ENCODE assay signal across 14 cellular contexts in genomic region chr17:28705728-28706334, GRCh38. TPM values are rescaled to one million over a fixed set of nuclear protein-coding genes. Genes with fewer than 3 reads are reported as not detected.
DNase-seq lines count a peak whose midpoint lies in the region; ATAC-seq and TF ChIP-seq lines count a peak whose summit lies in the region.
"Had no signal": no experiment of that assay in that cellular context is flagged by ENCODE, and none has a peak within 500 bp of the region (broad histone marks: within the 10 kb centered on the region; RNA-seq: fewer than 3 reads in every experiment).

No MANE protein-coding gene starts in this region.

- H3K27ac ChIP-seq in cingulate gyrus (ENCODE audit: low read depth, low read length) (peak overlapping the region; percentile 54), colonic mucosa (no peak overlapping the region)
- H3K27ac ChIP-seq: brain microvascular endothelial cell, GM23248 had no signal

- H3K4me3 Mint-ChIP-seq in activated naive CD4-positive, alpha-beta T cell treated with anti-CD3 and anti-CD28 coated beads, Interleukin-2, amount 50 U/mL, for 24 hours = no peak overlapping the region
- no peak overlapping the region for H3K4me3 Mint-ChIP-seq in progenitor cell of endocrine pancreas (ENCODE audit: low read depth)
- H3K4me3 Mint-ChIP-seq: activated CD4-positive, alpha-beta memory T cell treated with anti-CD3 and anti-CD28 coated beads, Interleukin-2, amount 10 ng/mL, durations not matched to agents 7 days and 5 days had no signal

- H3K4me1 Mint-ChIP-seq in activated naive CD4-positive, alpha-beta T cell treated with anti-CD3 and anti-CD28 coated beads, Interleukin-2, amount 50 U/mL, for 24 hours = peaks cover 7% of the 10 kb centered on the region
- peaks cover 5% of the 10 kb centered on the region for H3K4me1 Mint-ChIP-seq in progenitor cell of endocrine pancreas (ENCODE audit: low read depth)

- H3K36me3 ChIP-seq in colonic mucosa = peaks cover 6% of the 10 kb centered on the region

- intact Hi-C loops in colonic mucosa (cut with DNase I) = no loop called here

- peaks cover 6% of the 10 kb centered on the region for H3K36me3 Mint-ChIP-seq in activated naive CD4-positive, alpha-beta T cell treated with anti-CD3 and anti-CD28 coated beads, Interleukin-2, amount 50 U/mL, for 24 hours
- H3K36me3 Mint-ChIP-seq in progenitor cell of endocrine pancreas (ENCODE audit: insufficient read depth) = peaks cover 17% of the 10 kb centered on the region

- no peak for DNase-seq in activated naive CD4-positive, alpha-beta T cell (lab: John Stamatoyannopoulos, UW)
- no peak for DNase-seq in progenitor cell of endocrine pancreas (ENCODE audit: low spot score, unreplicated experiment)
- DNase-seq in colonic mucosa = no peak
- DNase-seq: activated CD4-positive, alpha-beta memory T cell treated with anti-CD3 and anti-CD28 coated beads, Interleukin-2, amount 10 ng/mL, durations not matched to agents 7 days and 5 days; activated effector memory CD4-positive, alpha-beta T cell treated with anti-CD3 and anti-CD28 coated beads, Interleukin-2, amount 50 U/mL, for 16 hours; brain microvascular endothelial cell; Calu3; foreskin melanocyte; GM23248; NCI-H1417 treated with DMSO at 0.1 percent for 48 hours; NCI-H446 treated with DMSO at 0.1 percent for 48 hours had no signal

- H3K27me3 Mint-ChIP-seq in activated naive CD4-positive, alpha-beta T cell treated with anti-CD3 and anti-CD28 coated beads, Interleukin-2, amount 50 U/mL, for 24 hours = no peaks in the 10 kb centered on the region
- no peaks in the 10 kb centered on the region for H3K27me3 Mint-ChIP-seq in progenitor cell of endocrine pancreas
- H3K27me3 Mint-ChIP-seq: activated CD4-positive, alpha-beta memory T cell treated with anti-CD3 and anti-CD28 coated beads, Interleukin-2, amount 10 ng/mL, durations not matched to agents 7 days and 5 days had no signal

- H3K27ac Mint-ChIP-seq in activated naive CD4-positive, alpha-beta T cell treated with anti-CD3 and anti-CD28 coated beads, Interleukin-2, amount 50 U/mL, for 24 hours = peak overlapping the region; percentile 57
- peak overlapping the region; percentile 43 for H3K27ac Mint-ChIP-seq in progenitor cell of endocrine pancreas
- H3K27ac Mint-ChIP-seq: activated CD4-positive, alpha-beta memory T cell treated with anti-CD3 and anti-CD28 coated beads, Interleukin-2, amount 10 ng/mL, durations not matched to agents 7 days and 5 days had no signal

- H3K9ac ChIP-seq in colonic mucosa (ENCODE audit: low read depth in 2 of 2, low read length in 2 of 2) = no peak overlapping the region
- H3K9ac ChIP-seq: GM23248 had no signal

- no peaks in the 10 kb centered on the region for H3K9me3 Mint-ChIP-seq in activated naive CD4-positive, alpha-beta T cell treated with anti-CD3 and anti-CD28 coated beads, Interleukin-2, amount 50 U/mL, for 24 hours
- no peaks in the 10 kb centered on the region for H3K9me3 Mint-ChIP-seq in progenitor cell of endocrine pancreas (ENCODE audit: low read depth)
- H3K9me3 Mint-ChIP-seq: activated CD4-positive, alpha-beta memory T cell treated with anti-CD3 and anti-CD28 coated beads, Interleukin-2, amount 10 ng/mL, durations not matched to agents 7 days and 5 days had no signal

- H3K27me3 ChIP-seq in colonic mucosa = no peaks in the 10 kb centered on the region
- H3K27me3 ChIP-seq: brain microvascular endothelial cell had no signal

- H3K4me1 ChIP-seq in colonic mucosa = no peaks in the 10 kb centered on the region

- ATAC-seq in GM18861 (IDR thresholded peaks at IDR 0.05; ENCODE audit: unreplicated experiment) = no peak

- H3K9me3 ChIP-seq in colonic mucosa = no peaks in the 10 kb centered on the region

- no peak for TF ChIP-seq CTCF in progenitor cell of endocrine pancreas (IDR thresholded peaks at IDR 0.05; ENCODE audit: unreplicated experiment)
- TF ChIP-seq CTCF in colonic mucosa (IDR thresholded peaks at IDR 0.05) = no peak

- H3K4me3 ChIP-seq in colonic mucosa = no peak overlapping the region
- H3K4me3 ChIP-seq: GM23248 had no signal

RNA-seq across cellular contexts. Expression of gene PROCA1, which starts 5.9 kb away (rescaled TPM):
- 15.2 and 16.3 TPM in 2 replicates for total RNA-seq in progenitor cell of endocrine pancreas
- total RNA-seq in colonic mucosa = 1 to 10 TPM; 1.0 to 2.5 TPM

RNA-seq across cellular contexts. Expression of gene RAB34, which starts 11.8 kb away (rescaled TPM):
- total RNA-seq in progenitor cell of endocrine pancreas = 147 and 150 TPM in 2 replicates
- 10 to 100 TPM in 1 of 2 donors, 1 to 10 TPM in 1; 6.2 to 14.0 TPM for total RNA-seq in colonic mucosa

RNA-seq across cellular contexts. Expression of gene RPL23A, which starts 14.0 kb away (rescaled TPM):
- total RNA-seq in progenitor cell of endocrine pancreas (1,486 and 1,562 TPM in 2 replicates), colonic mucosa (1,000 to 10,000 TPM; 1,201 to 1,388 TPM)

RNA-seq across cellular contexts. Expression of gene TLCD1, which starts 20.2 kb away (rescaled TPM):
- total RNA-seq in progenitor cell of endocrine pancreas (14.0 and 15.5 TPM in 2 replicates), colonic mucosa (10 to 100 TPM in 1 of 2 donors, 1 to 10 TPM in 1; 5.7 to 20.4 TPM)

RNA-seq across cellular contexts. Expression of gene NEK8, which starts 22.8 kb away (rescaled TPM):
- total RNA-seq in progenitor cell of endocrine pancreas (15.4 and 16.8 TPM in 2 replicates), colonic mucosa (1 to 10 TPM; 3.0 to 6.7 TPM)
